14 cellular contexts compared by ENCODE assay signal in the genomic region with DNA sequence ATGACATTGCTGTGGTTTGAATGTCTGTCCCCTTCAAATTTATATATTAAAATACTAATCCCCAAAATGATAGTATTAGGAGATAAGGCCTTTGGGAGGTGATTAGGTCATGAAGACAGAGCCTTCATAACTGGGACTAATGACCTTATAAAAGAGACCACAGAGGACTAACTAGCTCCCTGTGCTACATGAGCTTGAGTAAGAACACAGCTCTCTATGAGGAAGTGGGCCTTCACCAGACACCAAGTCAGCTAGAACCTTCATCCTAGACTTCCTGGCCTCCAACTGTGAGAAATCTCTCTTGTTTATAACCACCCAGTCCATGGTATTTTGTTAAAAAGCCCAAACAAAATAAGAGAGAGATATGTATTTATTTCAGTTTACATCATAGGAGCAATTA.
DNase-seq lines count a peak whose midpoint lies in the region; ATAC-seq and TF ChIP-seq lines count a peak whose summit lies in the region.
"Had no signal": no experiment of that assay in that cellular context is flagged by ENCODE, and none has a peak within 500 bp of the region (broad histone marks: within the 10 kb centered on the region; RNA-seq: fewer than 3 reads in every experiment).

No MANE protein-coding gene starts in this region.

- no peaks in the 10 kb centered on the region for H3K9me3 Mint-ChIP-seq in activated CD8-positive, alpha-beta T cell treated with anti-CD3 and anti-CD28 coated beads, Interleukin-2, amount 10 ng/mL, durations not matched to agents 7 days and 5 days (ENCODE audit: insufficient read depth)
- no peaks in the 10 kb centered on the region for H3K9me3 Mint-ChIP-seq in Calu3 (ENCODE audit: low read depth, unreplicated experiment)

- H3K9me3 ChIP-seq in mesenchymal stem cell (ENCODE audit: control insufficient read depth, low read length), result no peaks in the 10 kb centered on the region
- H3K9me3 ChIP-seq: uterus had no signal

- ATAC-seq in GM19025 (IDR thresholded peaks at IDR 0.05; ENCODE audit: low read depth, unreplicated experiment) (peak; percentile 64), HG02588 (IDR thresholded peaks at IDR 0.05; ENCODE audit: unreplicated experiment) (peak; percentile 87), HG03354 (IDR thresholded peaks at IDR 0.05; ENCODE audit: poor library complexity, severe bottlenecking, unreplicated experiment) (peak; percentile 85)
- no peak for ATAC-seq in activated CD8-positive, alpha-beta T cell treated with anti-CD3 and anti-CD28 coated beads, Interleukin-2, amount 10 ng/mL, durations not matched to agents 7 days and 5 days

- H2AFZ ChIP-seq in mesenchymal stem cell (ENCODE audit: low read depth, low read length), result no peak overlapping the region

- H3K27me3 ChIP-seq in mesenchymal stem cell (ENCODE audit: control insufficient read depth in 1 of 2, insufficient read depth in 1 of 2, low read length in 2 of 2), result no peaks in the 10 kb centered on the region
- H3K27me3 ChIP-seq: uterus had no signal

- H3K14ac ChIP-seq in mesenchymal stem cell (ENCODE audit: low read length in 2 of 2), result no peak overlapping the region

- no peaks in the 10 kb centered on the region for H3K4me1 ChIP-seq in mesenchymal stem cell (ENCODE audit: control insufficient read depth, insufficient read depth, low read depth, low read length)
- H3K4me1 ChIP-seq: uterus had no signal

- H2BK12ac ChIP-seq in mesenchymal stem cell (ENCODE audit: low read length in 2 of 2), result no peak overlapping the region

- no peak overlapping the region for H2BK15ac ChIP-seq in mesenchymal stem cell (ENCODE audit: low read depth, poor library complexity, severe bottlenecking)

- POLR2A ChIA-PET in activated CD8-positive, alpha-beta T cell treated with anti-CD3 and anti-CD28 coated beads, Interleukin-2, amount 10 ng/mL, durations not matched to agents 7 days and 5 days (lab: Charles Lee), result no interaction called here

- no peaks in the 10 kb centered on the region for H3K36me3 ChIP-seq in mesenchymal stem cell (ENCODE audit: control insufficient read depth in 1 of 2, insufficient read depth in 2 of 2, low read depth in 1 of 2, low read length in 2 of 2)
- H3K36me3 ChIP-seq: uterus had no signal

- no peak overlapping the region for H3K4me3 ChIP-seq in mesenchymal stem cell (ENCODE audit: insufficient read depth in 1 of 2, low read depth in 1 of 2, low read length in 2 of 2)
- H3K4me3 ChIP-seq: uterus had no signal

- no TSS peak for BruUV-seq in Calu3 (replicated peaks; lab: Mats Ljungman, UMichigan)

- H3K79me1 ChIP-seq in mesenchymal stem cell (replicated peaks; ENCODE audit: low read length, poor library complexity, severe bottlenecking), result no peaks in the 10 kb centered on the region

- CTCF ChIA-PET in activated CD8-positive, alpha-beta T cell treated with anti-CD3 and anti-CD28 coated beads, Interleukin-2, amount 10 ng/mL, durations not matched to agents 7 days and 5 days (lab: Charles Lee), result no interaction called here
- CTCF ChIA-PET in Calu3 (lab: Charles Lee), result no interaction called here

- H3K36me3 Mint-ChIP-seq in activated CD8-positive, alpha-beta T cell treated with anti-CD3 and anti-CD28 coated beads, Interleukin-2, amount 10 ng/mL, durations not matched to agents 7 days and 5 days (ENCODE audit: low read depth), result no peaks in the 10 kb centered on the region
- no peaks in the 10 kb centered on the region for H3K36me3 Mint-ChIP-seq in Calu3 (ENCODE audit: insufficient read depth, unreplicated experiment)

- intact Hi-C loops in Calu3 (cut with micrococcal nuclease; ENCODE audit: unreplicated experiment), result no loop called here

- no peaks in the 10 kb centered on the region for H3K4me1 Mint-ChIP-seq in activated CD8-positive, alpha-beta T cell treated with anti-CD3 and anti-CD28 coated beads, Interleukin-2, amount 10 ng/mL, durations not matched to agents 7 days and 5 days (ENCODE audit: low read depth)
- no peaks in the 10 kb centered on the region for H3K4me1 Mint-ChIP-seq in Calu3 (ENCODE audit: low read depth, unreplicated experiment)

- no peak for TF ChIP-seq CTCF in Calu3 (IDR thresholded peaks at IDR 0.05; ENCODE audit: unreplicated experiment)

- H2BK120ac ChIP-seq in mesenchymal stem cell (ENCODE audit: low read depth, low read length), result no peak overlapping the region

- H3K9ac ChIP-seq in mesenchymal stem cell (ENCODE audit: low read length), result no peak overlapping the region

- H3K27me3 Mint-ChIP-seq in activated CD8-positive, alpha-beta T cell treated with anti-CD3 and anti-CD28 coated beads, Interleukin-2, amount 10 ng/mL, durations not matched to agents 7 days and 5 days (ENCODE audit: low read depth), result no peaks in the 10 kb centered on the region
- no peaks in the 10 kb centered on the region for H3K27me3 Mint-ChIP-seq in Calu3 (ENCODE audit: unreplicated experiment)

- H4K91ac ChIP-seq in mesenchymal stem cell (ENCODE audit: low read length), result no peak overlapping the region

- H3K4ac ChIP-seq in mesenchymal stem cell (ENCODE audit: low read depth in 1 of 2, low read length in 2 of 2), result no peak overlapping the region

- H3K18ac ChIP-seq in mesenchymal stem cell (ENCODE audit: low read depth in 1 of 2, low read length in 2 of 2), result no peak overlapping the region

- H3K27ac ChIP-seq in mesenchymal stem cell (ENCODE audit: low read length, poor library complexity, severe bottlenecking), result no peak overlapping the region
- H3K27ac ChIP-seq: uterus, VCaP had no signal

- DNase-seq in AML-193 (lab: John Stamatoyannopoulos, UW) (peak; percentile 8 to 27), Calu3 (no peak), NCI-H2196 treated with DMSO at 0.1 percent for 48 hours (lab: John Stamatoyannopoulos, UW; ENCODE audit: unreplicated experiment) (no peak), mesenchymal stem cell (no peak)
- DNase-seq in activated CD8-positive, alpha-beta T cell treated with anti-CD3 and anti-CD28 coated beads, Interleukin-2, amount 10 ng/mL, durations not matched to agents 7 days and 5 days, result no peak
- DNase-seq: activated gamma-delta T cell treated with Interleukin-2 at 50 U/mL for 16 hours, mesendoderm, NCI-H1436 treated with DMSO at 0.1 percent for 48 hours, PC-3, uterus had no signal

- no peak overlapping the region for H4K8ac ChIP-seq in mesenchymal stem cell (ENCODE audit: low read length)

- no peak overlapping the region for H2AK5ac ChIP-seq in mesenchymal stem cell (ENCODE audit: low read length, severe bottlenecking)

- no peak overlapping the region for H3K23ac ChIP-seq in mesenchymal stem cell (ENCODE audit: low read length in 2 of 2)

- no peak overlapping the region for H3K4me2 ChIP-seq in mesenchymal stem cell (ENCODE audit: low read length, poor library complexity, severe bottlenecking)

- H3K27ac Mint-ChIP-seq in activated CD8-positive, alpha-beta T cell treated with anti-CD3 and anti-CD28 coated beads, Interleukin-2, amount 10 ng/mL, durations not matched to agents 7 days and 5 days, result no peak overlapping the region
- H3K27ac Mint-ChIP-seq in Calu3 (ENCODE audit: unreplicated experiment), result no peak overlapping the region

- no peak overlapping the region for H2BK5ac ChIP-seq in mesenchymal stem cell (ENCODE audit: low read depth, low read length, poor library complexity, severe bottlenecking)

- H3K4me3 Mint-ChIP-seq in activated CD8-positive, alpha-beta T cell treated with anti-CD3 and anti-CD28 coated beads, Interleukin-2, amount 10 ng/mL, durations not matched to agents 7 days and 5 days, result no peak overlapping the region
- no peak overlapping the region for H3K4me3 Mint-ChIP-seq in Calu3 (ENCODE audit: low read depth, unreplicated experiment)

Comparison
In these comparisons a context has a peak if more than half of its experiments do, and no peak if none do; other contexts are left out.
1. DNase-seq: peak in AML-193 (2 of 2); none in activated CD8-positive, alpha-beta T cell treated with anti-CD3 and anti-CD28 coated beads, Interleukin-2, amount 10 ng/mL, durations not matched to agents 7 days and 5 days (single experiment), Calu3 (single experiment), NCI-H2196 treated with DMSO at 0.1 percent for 48 hours (single experiment) and mesenchymal stem cell (single experiment).